Comparison of ENCODE assay signal across 8 cellular contexts in the genomic region with DNA sequence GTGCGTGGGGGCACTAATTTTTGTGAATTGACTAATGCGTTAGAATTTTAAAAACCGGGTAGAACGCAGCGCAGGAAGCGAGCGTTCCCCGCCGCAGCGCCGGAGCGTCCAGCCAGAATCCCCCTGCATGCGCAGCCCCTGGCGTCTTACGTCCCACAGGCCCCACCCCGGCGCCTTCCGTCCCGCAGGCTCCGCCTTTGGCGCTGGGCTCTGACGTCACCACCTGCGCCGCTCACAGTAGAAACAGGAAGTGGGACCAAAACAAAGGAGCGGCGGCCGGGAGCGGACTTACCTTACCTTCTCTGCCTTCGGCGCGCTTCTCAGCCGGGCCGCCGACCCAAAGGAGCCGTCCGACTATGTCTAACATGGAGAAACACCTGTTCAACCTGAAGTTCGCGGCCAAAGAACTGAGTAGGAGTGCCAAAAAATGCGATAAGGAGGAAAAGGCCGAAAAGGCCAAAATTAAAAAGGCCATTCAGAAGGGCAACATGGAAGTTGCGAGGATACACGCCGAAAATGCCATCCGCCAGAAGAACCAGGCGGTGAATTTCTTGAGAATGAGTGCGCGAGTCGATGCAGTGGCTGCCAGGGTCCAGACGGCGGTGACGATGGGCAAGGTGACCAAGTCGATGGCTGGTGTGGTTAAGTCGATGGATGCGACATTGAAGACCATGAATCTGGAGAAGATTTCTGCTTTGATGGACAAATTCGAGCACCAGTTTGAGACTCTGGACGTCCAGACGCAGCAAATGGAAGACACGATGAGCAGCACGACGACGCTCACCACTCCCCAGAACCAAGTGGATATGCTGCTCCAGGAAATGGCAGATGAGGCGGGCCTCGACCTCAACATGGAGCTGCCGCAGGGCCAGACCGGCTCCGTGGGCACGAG. TPM values are rescaled to one million over a fixed set of nuclear protein-coding genes. Genes with fewer than 3 reads are reported as not detected.
DNase-seq lines count a peak whose midpoint lies in the region; TF ChIP-seq lines count a peak whose summit lies in the region.

A gene with protein sequence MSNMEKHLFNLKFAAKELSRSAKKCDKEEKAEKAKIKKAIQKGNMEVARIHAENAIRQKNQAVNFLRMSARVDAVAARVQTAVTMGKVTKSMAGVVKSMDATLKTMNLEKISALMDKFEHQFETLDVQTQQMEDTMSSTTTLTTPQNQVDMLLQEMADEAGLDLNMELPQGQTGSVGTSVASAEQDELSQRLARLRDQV (plus strand): TSS at position 258 of the 892 bp plus-strand sequence. CDS start 99 bp downstream, at position 357.

- 0% methylated on average over 57 to 67 of the region's 67 CpGs for WGBS in stomach, 5 donors

- peak; percentile 43 for TF ChIP-seq RAD21 in neural cell (conservative IDR thresholded peaks at IDR 0.05)

- H3F3A ChIP-seq in neural cell (ENCODE audit: insufficient read depth, low read length, poor library complexity, severe bottlenecking), result no peaks in the 10 kb centered on the region

- H4K20me1 ChIP-seq in neural cell (ENCODE audit: insufficient read depth), result no peaks in the 10 kb centered on the region

- TF ChIP-seq CTCF in neural cell (IDR thresholded peaks at IDR 0.05; ENCODE audit: poor library complexity, severe bottlenecking), result no peak
- TF ChIP-seq CTCF in stomach (IDR thresholded peaks at IDR 0.05), result peak in 1 of 7 experiments; percentile 12

- H3K27ac ChIP-seq in neural cell (ENCODE audit: low read length) (peak within 1 kb of the TSS; percentile 98), stomach (peak within 1 kb of the TSS; percentile 87 to 98 (median 97))

- DNase-seq in ELF-1 (ENCODE audit: low read depth, low spot score), result peak; percentile 99
- DNase-seq in H7, result peak; percentile 96
- DNase-seq in MG63, result peak; percentile 95
- peak; percentile 75 for DNase-seq in SHP77 treated with DMSO at 0.1 percent for 48 hours (lab: John Stamatoyannopoulos, UW)
- DNase-seq in activated gamma-delta T cell (lab: John Stamatoyannopoulos, UW), result peak; percentile 96
- DNase-seq in fibroblast of the conjunctiva (ENCODE audit: low read depth), result peak; percentile 91
- DNase-seq in stomach, result peak; percentile 99

- no peaks in the 10 kb centered on the region for H3K9me3 ChIP-seq in MG63
- H3K9me3 ChIP-seq in neural cell (ENCODE audit: low read length), result no peaks in the 10 kb centered on the region
- H3K9me3 ChIP-seq in stomach, result no peaks in the 10 kb centered on the region

- H3K27me3 ChIP-seq in H7 (ENCODE audit: control insufficient read depth, insufficient read depth, low read length), result no peaks in the 10 kb centered on the region
- no peaks in the 10 kb centered on the region for H3K27me3 ChIP-seq in MG63
- H3K27me3 ChIP-seq in neural cell (ENCODE audit: insufficient read depth, low read depth, low read length), result no peaks in the 10 kb centered on the region
- no peaks in the 10 kb centered on the region for H3K27me3 ChIP-seq in stomach

- TF ChIP-seq POLR2A in stomach (IDR thresholded peaks at IDR 0.05), result peak in 2 of 4 donors; percentile 97

- H3K4me2 ChIP-seq in neural cell (ENCODE audit: low read length), result peak within 1 kb of the TSS; percentile 94

- intact Hi-C loops in stomach (cut with DNase I; ENCODE audit: low total_unique reads), result loop anchor here (10.0 kb wide), 1 partner anchor 53 kb away; a partner anchor contains a TSS

- H3K36me3 ChIP-seq in H7 (replicated peaks; ENCODE audit: control insufficient read depth, insufficient read depth, low read length), result no peaks in the 10 kb centered on the region
- H3K36me3 ChIP-seq in MG63, result no peaks in the 10 kb centered on the region; the same call in 1 of the 2 replicates
- H3K36me3 ChIP-seq in neural cell (ENCODE audit: insufficient read depth, low read length), result no peaks in the 10 kb centered on the region
- peaks cover 0 to 18% (median 8%) of the 10 kb centered on the region in 4 donors for H3K36me3 ChIP-seq in stomach

- H3K4me1 ChIP-seq in stomach, result peaks cover 13 to 58% (median 46%) of the 10 kb centered on the region in 4 donors

- H2AFZ ChIP-seq in neural cell (ENCODE audit: low read depth, low read length), result peak within 1 kb of the TSS; percentile 54

- TF ChIP-seq EP300 in neural cell (conservative IDR thresholded peaks at IDR 0.05; ENCODE audit: poor library complexity, severe bottlenecking) (peak; percentile 70), stomach (IDR thresholded peaks at IDR 0.05) (no peak)

- H3K9me2 ChIP-seq in neural cell (ENCODE audit: insufficient read depth, low read length), result no peaks in the 10 kb centered on the region

- H3K9ac ChIP-seq in neural cell (ENCODE audit: low read length), result peak within 1 kb of the TSS; percentile 99

- H3K4me3 ChIP-seq in H7 (ENCODE audit: insufficient read depth, low read depth, low read length) (peak within 1 kb of the TSS; percentile 91), MG63 (peak within 1 kb of the TSS; percentile 88), neural cell (ENCODE audit: low read length) (peak within 1 kb of the TSS; percentile 88), stomach (peak within 1 kb of the TSS; percentile 74 to 96 (median 90))

- peaks cover 24% of the 10 kb centered on the region for H3K79me2 ChIP-seq in neural cell (replicated peaks; ENCODE audit: insufficient read depth, low read length)

TF ChIP-seq in neural cell, 6 proteins besides CTCF, POLR2A, EP300 and RAD21:
- TF ChIP-seq MXI1 (conservative IDR thresholded peaks at IDR 0.05; ENCODE audit: poor library complexity, severe bottlenecking), result peak; percentile 78
- TF ChIP-seq EZH2 (IDR thresholded peaks at IDR 0.05; ENCODE audit: borderline replicate concordance, insufficient read depth, low read length, poor library complexity, severe bottlenecking), result no peak
- TF ChIP-seq TAF1 (IDR thresholded peaks at IDR 0.05; ENCODE audit: low read depth), result peak; percentile 82
- TF ChIP-seq SMC3 (conservative IDR thresholded peaks at IDR 0.05; ENCODE audit: poor library complexity), result peak; percentile 41
- TF ChIP-seq POLR2AphosphoS5 (IDR thresholded peaks at IDR 0.05), result peak; percentile 99
- TF ChIP-seq, protein P1, sequence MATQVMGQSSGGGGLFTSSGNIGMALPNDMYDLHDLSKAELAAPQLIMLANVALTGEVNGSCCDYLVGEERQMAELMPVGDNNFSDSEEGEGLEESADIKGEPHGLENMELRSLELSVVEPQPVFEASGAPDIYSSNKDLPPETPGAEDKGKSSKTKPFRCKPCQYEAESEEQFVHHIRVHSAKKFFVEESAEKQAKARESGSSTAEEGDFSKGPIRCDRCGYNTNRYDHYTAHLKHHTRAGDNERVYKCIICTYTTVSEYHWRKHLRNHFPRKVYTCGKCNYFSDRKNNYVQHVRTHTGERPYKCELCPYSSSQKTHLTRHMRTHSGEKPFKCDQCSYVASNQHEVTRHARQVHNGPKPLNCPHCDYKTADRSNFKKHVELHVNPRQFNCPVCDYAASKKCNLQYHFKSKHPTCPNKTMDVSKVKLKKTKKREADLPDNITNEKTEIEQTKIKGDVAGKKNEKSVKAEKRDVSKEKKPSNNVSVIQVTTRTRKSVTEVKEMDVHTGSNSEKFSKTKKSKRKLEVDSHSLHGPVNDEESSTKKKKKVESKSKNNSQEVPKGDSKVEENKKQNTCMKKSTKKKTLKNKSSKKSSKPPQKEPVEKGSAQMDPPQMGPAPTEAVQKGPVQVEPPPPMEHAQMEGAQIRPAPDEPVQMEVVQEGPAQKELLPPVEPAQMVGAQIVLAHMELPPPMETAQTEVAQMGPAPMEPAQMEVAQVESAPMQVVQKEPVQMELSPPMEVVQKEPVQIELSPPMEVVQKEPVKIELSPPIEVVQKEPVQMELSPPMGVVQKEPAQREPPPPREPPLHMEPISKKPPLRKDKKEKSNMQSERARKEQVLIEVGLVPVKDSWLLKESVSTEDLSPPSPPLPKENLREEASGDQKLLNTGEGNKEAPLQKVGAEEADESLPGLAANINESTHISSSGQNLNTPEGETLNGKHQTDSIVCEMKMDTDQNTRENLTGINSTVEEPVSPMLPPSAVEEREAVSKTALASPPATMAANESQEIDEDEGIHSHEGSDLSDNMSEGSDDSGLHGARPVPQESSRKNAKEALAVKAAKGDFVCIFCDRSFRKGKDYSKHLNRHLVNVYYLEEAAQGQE (IDR thresholded peaks at IDR 0.05; ENCODE audit: borderline replicate concordance), result peak; percentile 70

RNA-seq across cellular contexts. Expression of the gene that starts here (rescaled TPM):
- 22.6 and 30.4 TPM in 2 replicates for total RNA-seq in H7 (2014; rRNA removed; shearing (Covaris generic))
- total RNA-seq in MG63 (2014; rRNA removed; shearing (Covaris generic); ENCODE audit: low replicate concordance), result 19.0 and 25.0 TPM in 2 replicates
- polyA plus RNA-seq in neural cell, result 106 and 109 TPM in 2 replicates
- 123 and 130 TPM in 2 replicates for polyA minus RNA-seq in neural cell
- total RNA-seq in stomach, result 10 to 100 TPM; 17.9 to 96.0 (median 34.2) TPM
- polyA plus RNA-seq in stomach, result 10 to 100 TPM; 37.0 to 45.8 (median 42.0) TPM

Comparison
In these comparisons a context has a peak if more than half of its experiments do, and no peak if none do; other contexts are left out.
1. Peak in every context shown above with its lines: DNase-seq, H3K4me3 ChIP-seq and H3K27ac ChIP-seq.